Comparison of ENCODE assay signal across 20 cellular contexts in genomic region chr7:126839624-126840023, GRCh38.
"Had no signal": no experiment of that assay in that cellular context is flagged by ENCODE, and none has a peak within 500 bp of the region (broad histone marks: within the 10 kb centered on the region; RNA-seq: fewer than 3 reads in every experiment).

No MANE protein-coding gene starts in this region.

- DNase-seq: IMR-90, Karpas-422, KG1, MM.1S, NCI-H1092 treated with DMSO at 0.1 percent for 48 hours, NCI-H1436, NCI-H187, NCI-H2029, NCI-H2081 treated with DMSO at 0.1 percent for 48 hours, NCI-H2227 treated with DMSO at 0.1 percent for 48 hours, NCI-H524 treated with DMSO at 0.1 percent for 48 hours, NCI-H69, NCI-H774, Right ventricle myocardium superior, RPMI8226, SIG-M5, T-helper 1 cell had no signal

- H3K27me3 ChIP-seq: SJSA1 had no signal

- H3K36me3 ChIP-seq: SJSA1 had no signal

- H3K4me3 ChIP-seq: SJSA1, SK-N-MC had no signal

- ATAC-seq: HepG2 had no signal

- H3K27ac ChIP-seq: SJSA1, SK-N-MC had no signal

- H3K4me1 ChIP-seq: SJSA1 had no signal

- H3K9me3 ChIP-seq: SJSA1 had no signal
